In genomic region chr5:173330151-173330855, GRCh38 we compare ENCODE assay signal across 10 cellular contexts. TPM values are rescaled to one million over a fixed set of nuclear protein-coding genes. Genes with fewer than 3 reads are reported as not detected.
DNase-seq lines count a peak whose midpoint lies in the region; FAIRE-seq and TF ChIP-seq lines count a peak whose summit lies in the region.
"Had no signal": no experiment of that assay in that cellular context is flagged by ENCODE, and none has a peak within 500 bp of the region (broad histone marks: within the 10 kb centered on the region; RNA-seq: fewer than 3 reads in every experiment).

No MANE protein-coding gene starts in this region.

- no peaks in the 10 kb centered on the region for H3K36me3 ChIP-seq in endodermal cell (ENCODE audit: control insufficient read depth, insufficient read depth, low read length)

- peak overlapping the region; percentile 65 for H3K4me3 Mint-ChIP-seq in activated T-cell treated with anti-CD3 and anti-CD28 coated beads, Interleukin-2, amount 50 U/mL, for 24 hours
- H3K4me3 Mint-ChIP-seq in endodermal cell, result peak overlapping the region; percentile 64
- H3K4me3 Mint-ChIP-seq: CD4-positive, CD25-positive, alpha-beta regulatory T cell had no signal

- H3K9me3 Mint-ChIP-seq in activated T-cell treated with anti-CD3 and anti-CD28 coated beads, Interleukin-2, amount 50 U/mL, for 24 hours, result peaks cover 5% of the 10 kb centered on the region
- no peaks in the 10 kb centered on the region for H3K9me3 Mint-ChIP-seq in endodermal cell

- TF ChIP-seq CTCF in endodermal cell (conservative IDR thresholded peaks at IDR 0.05) (no peak), retinal pigment epithelial cell (conservative IDR thresholded peaks at IDR 0.05; ENCODE audit: low read depth, low read length) (no peak)

- no peaks in the 10 kb centered on the region for H3K9me3 ChIP-seq in endodermal cell (ENCODE audit: control insufficient read depth, low read length)

- peaks cover 74% of the 10 kb centered on the region for H3K27me3 Mint-ChIP-seq in activated T-cell treated with anti-CD3 and anti-CD28 coated beads, Interleukin-2, amount 50 U/mL, for 24 hours
- peaks cover 65% of the 10 kb centered on the region for H3K27me3 Mint-ChIP-seq in endodermal cell (ENCODE audit: insufficient read depth)

- H3K27ac Mint-ChIP-seq in activated T-cell treated with anti-CD3 and anti-CD28 coated beads, Interleukin-2, amount 50 U/mL, for 24 hours, result peak overlapping the region; percentile 61
- H3K27ac Mint-ChIP-seq in endodermal cell, result no peak overlapping the region
- H3K27ac Mint-ChIP-seq: CD4-positive, CD25-positive, alpha-beta regulatory T cell had no signal

- POLR2A ChIA-PET in HEK293T (lab: Yijun Ruan, JAX), result interaction anchor here (0.5 to 9.5 kb wide), 11 partner anchors 16 to 558 kb away, joined by 3 to 427 read pairs (median 4); partner anchors contain the start of gene RPL26L1

- CTCF ChIA-PET in HEK293T (lab: Yijun Ruan, JAX), result interaction anchor here (0.7 to 7.3 kb wide), 8 partner anchors 9 to 357 kb away, joined by 3 to 171 read pairs (median 4); no protein-coding TSS in a partner anchor

- H3K9ac ChIP-seq in endodermal cell (ENCODE audit: extremely low read depth, low read length, poor library complexity, severe bottlenecking), result no peak overlapping the region

- peaks cover 60% of the 10 kb centered on the region for H3K27me3 ChIP-seq in endodermal cell (ENCODE audit: control insufficient read depth, insufficient read depth, low read length, poor library complexity, severe bottlenecking)

- peaks cover 19% of the 10 kb centered on the region for H3K36me3 Mint-ChIP-seq in activated T-cell treated with anti-CD3 and anti-CD28 coated beads, Interleukin-2, amount 50 U/mL, for 24 hours (ENCODE audit: low read depth)
- H3K36me3 Mint-ChIP-seq in endodermal cell (ENCODE audit: low read depth), result no peaks in the 10 kb centered on the region
- H3K36me3 Mint-ChIP-seq: CD4-positive, CD25-positive, alpha-beta regulatory T cell had no signal

- no peak overlapping the region for H3K27ac ChIP-seq in endodermal cell (ENCODE audit: low read depth, low read length)

- H3K4me1 Mint-ChIP-seq in activated T-cell treated with anti-CD3 and anti-CD28 coated beads, Interleukin-2, amount 50 U/mL, for 24 hours (ENCODE audit: low read depth), result peaks cover 35% of the 10 kb centered on the region
- H3K4me1 Mint-ChIP-seq in endodermal cell, result peaks cover 15% of the 10 kb centered on the region

- no peak for DNase-seq in activated T-cell treated with anti-CD3 and anti-CD28 coated beads, Interleukin-2, amount 50 U/mL, for 24 hours
- DNase-seq in activated T-cell treated with anti-CD3 and anti-CD28 coated beads, Interleukin-2, amount 50 U/mL, for 1 hour, result no peak
- DNase-seq in NCI-H748 treated with DMSO at 0.1 percent for 48 hours (lab: John Stamatoyannopoulos, UW), result peak; percentile 29
- peak; percentile 53 for DNase-seq in endodermal cell
- DNase-seq in retinal pigment epithelial cell (ENCODE audit: low read depth), result no peak
- no peak for DNase-seq in urothelium cell line (ENCODE audit: low spot score)
- DNase-seq in foreskin melanocyte, result no peak
- DNase-seq in HEK293T (ENCODE audit: extremely low spot score), result no peak
- DNase-seq: CD4-positive, CD25-positive, alpha-beta regulatory T cell; kidney glomerular epithelial cell had no signal

- WGBS in endodermal cell (ENCODE audit: insufficient coverage in 1 of 2, insufficient read length in 1 of 2), 2 experiments, result 20 to 28% methylated on average over 11 to 13 of the region's 13 CpGs

- H3K4me3 ChIP-seq in endodermal cell (ENCODE audit: low read length) (peak overlapping the region; percentile 76), retinal pigment epithelial cell (ENCODE audit: low read length) (peak overlapping the region; percentile 42)

- H3K4me1 ChIP-seq in endodermal cell (ENCODE audit: control insufficient read depth, insufficient read depth, low read length), result no peaks in the 10 kb centered on the region

- FAIRE-seq in urothelium cell line (lab: Jason Lieb, UNC), result no peak

TF ChIP-seq in HEK293T, 16 proteins besides CTCF, POLR2A, EP300 and RAD21:
- TF ChIP-seq FOXM1 (IDR thresholded peaks at IDR 0.05; ENCODE audit: borderline replicate concordance), result no peak
- TF ChIP-seq LEF1 (IDR thresholded peaks at IDR 0.05; ENCODE audit: borderline replicate concordance), result no peak
TF ChIP-seq in HEK293T: peak in this region for 0.

RNA-seq across cellular contexts. Expression of gene STC2, which starts 2.1 kb away (rescaled TPM):
- total RNA-seq in endodermal cell, result 1 to 10 TPM; 4.6 to 4.8 TPM
- polyA plus RNA-seq in endodermal cell (2013, experiment 1 of 2), result 14.9 TPM
- 5.3 TPM for polyA plus RNA-seq in endodermal cell (2013, experiment 2 of 2)
- total RNA-seq: CD4-positive, CD25-positive, alpha-beta regulatory T cell had no signal
- polyA plus RNA-seq: CD4-positive, CD25-positive, alpha-beta regulatory T cell had no signal

Comparison
In these comparisons a context has a peak if more than half of its experiments do, and no peak if none do; other contexts are left out.
1. DNase-seq: peak in NCI-H748 treated with DMSO at 0.1 percent for 48 hours (single experiment) and endodermal cell (single experiment); none in activated T-cell treated with anti-CD3 and anti-CD28 coated beads, Interleukin-2, amount 50 U/mL, for 24 hours (single experiment), activated T-cell treated with anti-CD3 and anti-CD28 coated beads, Interleukin-2, amount 50 U/mL, for 1 hour (single experiment), retinal pigment epithelial cell (single experiment), urothelium cell line (single experiment), foreskin melanocyte (single experiment) and HEK293T (single experiment).